In genomic region chr13:114024603-114025431, GRCh38 we compare ENCODE assay signal across 10 cellular contexts. TPM values are rescaled to one million over a fixed set of nuclear protein-coding genes. Genes with fewer than 3 reads are reported as not detected.
DNase-seq lines count a peak whose midpoint lies in the region; ATAC-seq and TF ChIP-seq lines count a peak whose summit lies in the region.
"Had no signal": no experiment of that assay in that cellular context is flagged by ENCODE, and none has a peak within 500 bp of the region (broad histone marks: within the 10 kb centered on the region; RNA-seq: fewer than 3 reads in every experiment).

No MANE protein-coding gene starts in this region.

- H3K4me3 ChIP-seq in OCI-LY7 (ENCODE audit: low read depth, low read length, poor library complexity, severe bottlenecking) = peak overlapping the region; percentile 64
- H3K4me3 ChIP-seq in neutrophil (ENCODE audit: low read depth in 1 of 2, low read length in 1 of 2) = no peak overlapping the region

- H3K27ac Mint-ChIP-seq in CD4-positive, alpha-beta T cell = no peak overlapping the region

- no peaks in the 10 kb centered on the region for H3K9me2 ChIP-seq in OCI-LY7 (ENCODE audit: insufficient read depth, low read length)

- no peaks in the 10 kb centered on the region for H4K20me1 ChIP-seq in OCI-LY7 (ENCODE audit: insufficient read depth, low read length)

- H3K36me3 ChIP-seq in OCI-LY7 (ENCODE audit: insufficient read depth, low read length) = peaks cover 4% of the 10 kb centered on the region; the same call in 1 of the 2 replicates
- peaks cover 78% of the 10 kb centered on the region for H3K36me3 ChIP-seq in neutrophil

- H3K79me2 ChIP-seq in OCI-LY7 (ENCODE audit: insufficient read depth, low read depth, low read length) = no peaks in the 10 kb centered on the region

- H3K4me1 Mint-ChIP-seq in CD4-positive, alpha-beta T cell (ENCODE audit: low read depth) = no peaks in the 10 kb centered on the region

- BruUV-seq in OCI-LY7 (replicated peaks; lab: Mats Ljungman, UMichigan) = no TSS peak

- ATAC-seq in GM19035 (IDR thresholded peaks at IDR 0.05; ENCODE audit: unreplicated experiment) = peak; percentile 84
- ATAC-seq in GM21825 (IDR thresholded peaks at IDR 0.05; ENCODE audit: unreplicated experiment) = peak; percentile 68
- no peak for ATAC-seq in CD4-positive, alpha-beta T cell (ENCODE audit: poor library complexity)

- TF ChIP-seq CTCF in OCI-LY7 (conservative IDR thresholded peaks at IDR 0.05; ENCODE audit: low read length) = no peak
- no peak for TF ChIP-seq CTCF in neutrophil (IDR thresholded peaks at IDR 0.05)
- TF ChIP-seq CTCF in CD4-positive, alpha-beta T cell (IDR thresholded peaks at IDR 0.05) = no peak

- H3K27me3 ChIP-seq in neutrophil = no peaks in the 10 kb centered on the region
- no peaks in the 10 kb centered on the region for H3K27me3 ChIP-seq in CD4-positive, alpha-beta T cell (ENCODE audit: control insufficient read depth, insufficient read depth, low read length)

- H3K4me2 ChIP-seq in OCI-LY7 (ENCODE audit: low read length) = peak overlapping the region; percentile 96

- peak overlapping the region; percentile 89 for H3K27ac ChIP-seq in OCI-LY7 (ENCODE audit: low read depth, low read length, poor library complexity, severe bottlenecking)
- H3K27ac ChIP-seq in neutrophil = peak overlapping the region; percentile 2
- H3K27ac ChIP-seq in CD4-positive, alpha-beta T cell (ENCODE audit: low read depth, low read length) = no peak overlapping the region
- H3K27ac ChIP-seq: epithelial cell of prostate had no signal

- intact Hi-C loops in OCI-LY7 (cut with micrococcal nuclease; ENCODE audit: unreplicated experiment) = loop anchor here (2.0 to 5.0 kb wide), 4 partner anchors 40 to 208 kb away; no protein-coding TSS in a partner anchor
- intact Hi-C loops in CD4-positive, alpha-beta T cell (cut with DNase I, micrococcal nuclease) = no loop called here

- DNase-seq in OCI-LY7 (ENCODE audit: low spot score) (peak; percentile 73), EL (no peak), islet precursor cell (no peak), T-helper 1 cell (no peak)
- DNase-seq in CD4-positive, alpha-beta T cell = no peak
- DNase-seq: activated gamma-delta T cell had no signal

- H3K9me3 ChIP-seq in OCI-LY7 (ENCODE audit: low read length) (no peaks in the 10 kb centered on the region), neutrophil (no peaks in the 10 kb centered on the region)
- no peaks in the 10 kb centered on the region for H3K9me3 ChIP-seq in CD4-positive, alpha-beta T cell (ENCODE audit: control insufficient read depth, low read length)

- peaks cover 75% of the 10 kb centered on the region for H3K36me3 Mint-ChIP-seq in CD4-positive, alpha-beta T cell (ENCODE audit: low read depth)

- no peaks in the 10 kb centered on the region for H3K27me3 Mint-ChIP-seq in CD4-positive, alpha-beta T cell

- POLR2A ChIA-PET in OCI-LY7 (lab: Charles Lee) = interaction anchor here (1.0 kb wide), 1 partner anchor 39 kb away, joined by 7 read pairs; no protein-coding TSS in a partner anchor
- POLR2A ChIA-PET in CD4-positive, alpha-beta T cell (lab: Charles Lee) = interaction anchor here (0.7 kb wide), 1 partner anchor 98 kb away, joined by 3 read pairs; no protein-coding TSS in a partner anchor

- H3K4me3 Mint-ChIP-seq in CD4-positive, alpha-beta T cell = no peak overlapping the region

- CTCF ChIA-PET in OCI-LY7 (lab: Charles Lee; ENCODE audit: unreplicated experiment) = interaction anchor here (0.8 kb wide), 1 partner anchor 85 kb away, joined by 3 read pairs; no protein-coding TSS in a partner anchor
- CTCF ChIA-PET in CD4-positive, alpha-beta T cell (lab: Charles Lee) = no interaction called here

- peak overlapping the region; percentile 19; the same call in 1 of the 2 replicates for H2AFZ ChIP-seq in OCI-LY7 (ENCODE audit: low read length)

- no peaks in the 10 kb centered on the region for H3K9me3 Mint-ChIP-seq in CD4-positive, alpha-beta T cell

- peaks cover 76% of the 10 kb centered on the region for H3K4me1 ChIP-seq in OCI-LY7 (ENCODE audit: insufficient read depth, low read length, poor library complexity, severe bottlenecking)
- H3K4me1 ChIP-seq in neutrophil (ENCODE audit: control insufficient read depth in 1 of 2, insufficient read depth in 1 of 2, low read depth in 1 of 2, low read length in 1 of 2) = peaks cover 6 to 13% of the 10 kb centered on the region in 2 experiments

RNA-seq across cellular contexts. Expression of gene C13orf46, which starts 50.9 kb away (rescaled TPM):
- not detected in 2 replicates for total RNA-seq in OCI-LY7 (2014; rRNA removed; shearing (Covaris generic))
- 0.09 and 0.21 TPM in 2 replicates for total RNA-seq in OCI-LY7 (2022)
- 10 to 100 TPM; 19.3 to 19.7 TPM for total RNA-seq in CD4-positive, alpha-beta T cell

Comparison
In these comparisons a context has a peak if more than half of its experiments do, and no peak if none do; other contexts are left out.
1. RNA of gene C13orf46, which starts 50.9 kb away (total RNA-seq): 19.3 to 19.7 TPM in CD4-positive, alpha-beta T cell; 0.09 to 0.21 TPM in OCI-LY7; every median in the first group is over 10 times any median in the second.